Comparison of ENCODE assay signal across 13 cellular contexts in the genomic region with DNA sequence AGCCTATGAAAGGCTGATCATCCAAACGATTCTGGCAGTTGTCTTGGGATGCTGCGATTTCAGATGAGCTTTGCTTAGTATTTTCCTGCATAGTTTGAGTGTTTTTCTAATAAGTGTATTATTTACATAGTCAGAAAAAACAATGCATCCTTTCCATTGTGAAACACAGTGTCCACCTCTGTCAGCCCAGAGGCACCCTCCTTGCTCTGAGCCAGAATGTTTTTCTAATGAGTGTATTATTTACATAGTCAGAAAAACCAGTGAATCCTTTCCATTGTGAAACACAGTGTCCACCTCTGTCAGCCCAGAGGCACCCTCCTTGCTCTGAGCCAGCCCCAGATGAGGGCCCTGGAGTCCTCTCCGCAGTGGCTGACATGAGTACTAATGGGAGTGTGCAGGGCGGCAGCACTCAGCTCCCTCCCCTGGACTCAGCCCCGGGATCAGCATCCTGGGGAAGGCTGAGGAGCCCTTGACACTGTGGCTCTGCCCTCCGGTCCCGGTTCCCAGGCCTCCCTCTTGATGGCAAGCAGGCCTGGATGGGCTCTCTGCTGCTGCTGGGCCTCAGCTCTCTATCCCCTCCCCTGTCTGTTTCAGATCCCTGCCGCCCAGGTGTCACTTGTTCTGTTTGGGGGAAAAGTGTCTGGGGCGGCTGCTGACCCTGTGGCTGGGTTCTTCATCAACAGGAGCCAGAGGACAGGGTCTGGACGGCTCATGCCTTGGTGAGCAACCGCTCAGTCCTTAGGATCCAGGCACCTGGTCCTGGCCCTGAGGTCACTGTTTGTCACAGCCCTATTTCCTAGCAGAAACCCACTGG. TPM values are rescaled to one million over a fixed set of nuclear protein-coding genes. Genes with fewer than 3 reads are reported as not detected.
DNase-seq lines count a peak whose midpoint lies in the region; ATAC-seq and TF ChIP-seq lines count a peak whose summit lies in the region.
"Had no signal": no experiment of that assay in that cellular context is flagged by ENCODE, and none has a peak within 500 bp of the region (broad histone marks: within the 10 kb centered on the region; RNA-seq: fewer than 3 reads in every experiment).

No MANE protein-coding gene starts in this region.

- H3K36me3 Mint-ChIP-seq in osteocyte (ENCODE audit: unreplicated experiment) (no peaks in the 10 kb centered on the region), T-cell (no peaks in the 10 kb centered on the region)
- H3K36me3 Mint-ChIP-seq: activated CD4-positive, alpha-beta memory T cell treated with anti-CD3 and anti-CD28 coated beads for 36 hours had no signal

- peak overlapping the region; percentile 50 for H3K9ac ChIP-seq in NT2/D1 (ENCODE audit: insufficient read length, low read depth)

- H3K4me1 ChIP-seq in NT2/D1 (ENCODE audit: insufficient read depth, insufficient read length) (peaks cover 9% of the 10 kb centered on the region), HAP-1 (0 out of 2 replicates have a peak, but pooled peaks cover 2% of the 10 kb centered on the region)
- H3K4me1 ChIP-seq: right atrium auricular region had no signal

- no peaks in the 10 kb centered on the region for H3K27me3 ChIP-seq in NT2/D1 (ENCODE audit: insufficient read depth, insufficient read length)
- no peaks in the 10 kb centered on the region for H3K27me3 ChIP-seq in HAP-1 (ENCODE audit: low read depth)

- DNase-seq in GM04504 (ENCODE audit: low read depth) (peak; percentile 52), NT2/D1 (ENCODE audit: low read depth, low spot score) (no peak), epithelial cell of prostate (ENCODE audit: low read depth, low spot score) (peak; percentile 31), osteocyte (ENCODE audit: extremely low spot score, unreplicated experiment) (no peak), HAP-1 (ENCODE audit: low spot score in 2 of 2) (no peak), T-cell (no peak)
- no peak for DNase-seq in activated CD4-positive, alpha-beta T cell treated with anti-CD3 and anti-CD28 coated beads, Interleukin-2, amount 50 U/mL, for 4 hours
- DNase-seq: activated CD4-positive, alpha-beta memory T cell treated with anti-CD3 and anti-CD28 coated beads for 36 hours; caudate nucleus; immature natural killer cell; stimulated activated naive CD8-positive, alpha-beta T cell treated with anti-CD3 and anti-CD28 coated beads, Interleukin-15, Interleukin-2, amounts not matched to agents 100 U/mL and 50 U/mL, for 24 hours had no signal

- no peak for TF ChIP-seq CTCF in osteocyte (IDR thresholded peaks at IDR 0.05)

- no peaks in the 10 kb centered on the region for H3K27me3 Mint-ChIP-seq in osteocyte (ENCODE audit: unreplicated experiment)
- H3K27me3 Mint-ChIP-seq in T-cell: peaks cover 14 to 23% of the 10 kb centered on the region in 2 donors

- ATAC-seq in GM19397 (IDR thresholded peaks at IDR 0.05; ENCODE audit: unreplicated experiment) (no peak), T-cell (replicated peaks in 1 of 4) (no peak)
- ATAC-seq: stimulated activated naive CD8-positive, alpha-beta T cell treated with anti-CD3 and anti-CD28 coated beads, Interleukin-15, Interleukin-2, amounts not matched to agents 100 U/mL and 50 U/mL, for 24 hours had no signal

- peaks cover 25% of the 10 kb centered on the region for H3K4me1 Mint-ChIP-seq in osteocyte (ENCODE audit: unreplicated experiment)
- H3K4me1 Mint-ChIP-seq in T-cell: peaks cover 0 to 4% (median 3%) of the 10 kb centered on the region in 3 donors

- no peaks in the 10 kb centered on the region for H3K36me3 ChIP-seq in NT2/D1 (ENCODE audit: insufficient read depth, insufficient read length, low read length)
- H3K36me3 ChIP-seq in HAP-1 (replicated peaks): no peaks in the 10 kb centered on the region
- H3K36me3 ChIP-seq: right atrium auricular region had no signal

- H3K4me3 Mint-ChIP-seq in osteocyte (ENCODE audit: unreplicated experiment) (no peak overlapping the region), T-cell (no peak overlapping the region)
- H3K4me3 Mint-ChIP-seq: activated CD4-positive, alpha-beta memory T cell treated with anti-CD3 and anti-CD28 coated beads for 36 hours; immature natural killer cell had no signal

- CTCF ChIA-PET in T-cell (lab: Charles Lee): interaction anchor here in 1 of 2 donors (1.4 kb wide), 1 partner anchor 13 kb away, joined by 3 read pairs; no protein-coding TSS in a partner anchor

- no peaks in the 10 kb centered on the region for H3K9me3 ChIP-seq in NT2/D1 (ENCODE audit: insufficient read depth, low read length)
- H3K9me3 ChIP-seq in HAP-1: no peaks in the 10 kb centered on the region
- H3K9me3 ChIP-seq: right atrium auricular region had no signal

- H3K27ac Mint-ChIP-seq in osteocyte (ENCODE audit: unreplicated experiment) (peak overlapping the region; percentile 78), T-cell (no peak overlapping the region)
- H3K27ac Mint-ChIP-seq: activated CD4-positive, alpha-beta memory T cell treated with anti-CD3 and anti-CD28 coated beads for 36 hours; immature natural killer cell had no signal

- in situ Hi-C loops in HAP-1 (cut with MboI; ENCODE audit: low sequenced_read_pairs): no loop called here

- H3K4me3 ChIP-seq in NT2/D1 (ENCODE audit: insufficient read length, low read depth): no peak overlapping the region
- H3K4me3 ChIP-seq in HAP-1: no peak overlapping the region
- H3K4me3 ChIP-seq: right atrium auricular region had no signal

- no peaks in the 10 kb centered on the region for H3K9me3 Mint-ChIP-seq in osteocyte (ENCODE audit: unreplicated experiment)
- H3K9me3 Mint-ChIP-seq in T-cell: no peaks in the 10 kb centered on the region
- H3K9me3 Mint-ChIP-seq: activated CD4-positive, alpha-beta memory T cell treated with anti-CD3 and anti-CD28 coated beads for 36 hours; immature natural killer cell had no signal

- peak overlapping the region; percentile 64 for H3K27ac ChIP-seq in epithelial cell of prostate
- H3K27ac ChIP-seq: right atrium auricular region had no signal

- POLR2A ChIA-PET in T-cell (lab: Charles Lee): no interaction called here

RNA-seq across cellular contexts. Expression of gene MFSD2B, which starts 5.9 kb away (rescaled TPM):
- total RNA-seq in osteocyte: not detected in 2 replicates
- total RNA-seq in T-cell: under 1 TPM in 3 of 5 donors, not detected in 2; 0.19 to 0.29 (median 0.21) TPM

RNA-seq across cellular contexts. Expression of gene WDCP, which starts 31.4 kb away (rescaled TPM):
- 9.6 and 12.4 TPM in 2 replicates for total RNA-seq in osteocyte
- total RNA-seq in T-cell: 10 to 100 TPM in 3 of 5 donors, 1 to 10 TPM in 2; 6.1 to 18.9 (median 18.2) TPM

RNA-seq across cellular contexts. Expression of gene FKBP1B, which starts 33.8 kb away (rescaled TPM):
- total RNA-seq in osteocyte (12.6 and 12.7 TPM in 2 replicates), T-cell (1 to 10 TPM; 1.2 to 1.5 (median 1.2) TPM)

Comparison
In these comparisons a context has a peak if more than half of its experiments do, and no peak if none do; other contexts are left out.
1. DNase-seq: peak in GM04504 (single experiment) and epithelial cell of prostate (single experiment); none in NT2/D1 (single experiment), osteocyte (single experiment), HAP-1 (0 of 2), T-cell (0 of 34) and activated CD4-positive, alpha-beta T cell treated with anti-CD3 and anti-CD28 coated beads, Interleukin-2, amount 50 U/mL, for 4 hours (0 of 2).